In genomic region chr2:233013027-233013461, GRCh38 we compare ENCODE assay signal across 1 cellular context.
TF ChIP-seq lines count a peak whose summit lies in the region.

Gene NGEF, minus strand, starts transcription at chr2:233013256. Its CDS starts 38,366 bp downstream, at chr2:232974890.

TF ChIP-seq in HepG2, 621 proteins besides CTCF, POLR2A, EP300 and RAD21 (continued from another document and continues in another):
- peak; percentile 59; the same call in 1 of the 2 replicates for TF ChIP-seq AHDC1 (CRISPR knock-in tag; IDR thresholded peaks at IDR 0.05; ENCODE audit: borderline replicate concordance)
- no peak for TF ChIP-seq NPAS2 (CRISPR knock-in tag; IDR thresholded peaks at IDR 0.05; ENCODE audit: borderline replicate concordance)
- no peak for TF ChIP-seq SMARCE1 (IDR thresholded peaks at IDR 0.05; ENCODE audit: borderline replicate concordance)
- TF ChIP-seq SRY (CRISPR knock-in tag; IDR thresholded peaks at IDR 0.05), result no peak
- TF ChIP-seq SOX5 (CRISPR knock-in tag; IDR thresholded peaks at IDR 0.05; ENCODE audit: borderline replicate concordance), result peak; percentile 87
- TF ChIP-seq ZC3H13 (CRISPR knock-in tag; IDR thresholded peaks at IDR 0.05), result no peak; the same call in 1 of the 2 replicates
- TF ChIP-seq U2AF1 (optimal IDR thresholded peaks at IDR 0.05; ENCODE audit: low read depth, low read length), result peak; percentile 90
- TF ChIP-seq ERF (CRISPR knock-in tag; IDR thresholded peaks at IDR 0.05), result peak; percentile 86
- peak; percentile 73; the same call in 1 of the 2 replicates for TF ChIP-seq PITX1 (CRISPR knock-in tag; IDR thresholded peaks at IDR 0.05)
- peak; percentile 68 for TF ChIP-seq SOX13 (IDR thresholded peaks at IDR 0.05)
- peak in 1 of 2 experiments; percentile 76; a peak in 2 of 4 replicates for TF ChIP-seq SOX13 (CRISPR knock-in tag; conservative IDR thresholded peaks at IDR 0.05 in 1 of 2, IDR thresholded peaks at IDR 0.05 in 1 of 2)
- TF ChIP-seq KMT2A (CRISPR knock-in tag; IDR thresholded peaks at IDR 0.05), result peak; percentile 61; the same call in 1 of the 2 replicates
- no peak for TF ChIP-seq ZNF570 (CRISPR knock-in tag; IDR thresholded peaks at IDR 0.05; ENCODE audit: borderline replicate concordance)
- TF ChIP-seq BATF2 (CRISPR knock-in tag; IDR thresholded peaks at IDR 0.05), result no peak
- 0 out of 2 replicates have a peak, but pooled peaks have one; percentile 50 for TF ChIP-seq ZNF775 (CRISPR knock-in tag; IDR thresholded peaks at IDR 0.05; ENCODE audit: borderline replicate concordance)
- no peak for TF ChIP-seq ZNF740 (CRISPR knock-in tag; IDR thresholded peaks at IDR 0.05)
- TF ChIP-seq HDAC6 (IDR thresholded peaks at IDR 0.05; ENCODE audit: low read depth, low read length), result no peak
- TF ChIP-seq SMC3 (IDR thresholded peaks at IDR 0.05; ENCODE audit: low read length), result no peak
- 0 out of 2 replicates have a peak, but pooled peaks have one; percentile 29 for TF ChIP-seq PRDM10 (CRISPR knock-in tag; IDR thresholded peaks at IDR 0.05; ENCODE audit: low read depth)
- TF ChIP-seq ZNF766 (CRISPR knock-in tag; IDR thresholded peaks at IDR 0.05; ENCODE audit: borderline replicate concordance), result no peak; the same call in 1 of the 2 replicates
- peak; percentile 81 for TF ChIP-seq SNAPC2 (CRISPR knock-in tag; IDR thresholded peaks at IDR 0.05)
- 0 out of 2 replicates have a peak, but pooled peaks have one; percentile 23 for TF ChIP-seq LRRFIP1 (CRISPR knock-in tag; conservative IDR thresholded peaks at IDR 0.05)
- no peak for TF ChIP-seq ATM (IDR thresholded peaks at IDR 0.05; ENCODE audit: borderline replicate concordance)
- no peak for TF ChIP-seq ZNF282 (IDR thresholded peaks at IDR 0.05; ENCODE audit: partially characterized antibody)
- TF ChIP-seq ZZZ3 (CRISPR knock-in tag; IDR thresholded peaks at IDR 0.05; ENCODE audit: borderline replicate concordance), result peak; percentile 61; the same call in 1 of the 2 replicates
- TF ChIP-seq NFAT5 (CRISPR knock-in tag; IDR thresholded peaks at IDR 0.05), result no peak; the same call in 1 of the 2 replicates
- 0 out of 2 replicates have a peak, but pooled peaks have one; percentile 47 for TF ChIP-seq ZNF704 (CRISPR knock-in tag; IDR thresholded peaks at IDR 0.05; ENCODE audit: borderline replicate concordance)
- TF ChIP-seq SIX1 (CRISPR knock-in tag; IDR thresholded peaks at IDR 0.05; ENCODE audit: borderline replicate concordance), result peak; percentile 57; the same call in 1 of the 2 replicates
- peak; percentile 96 for TF ChIP-seq NR2C2 (CRISPR knock-in tag; IDR thresholded peaks at IDR 0.05; ENCODE audit: borderline replicate concordance)
- TF ChIP-seq MIER2 (CRISPR knock-in tag; IDR thresholded peaks at IDR 0.05), result peak; percentile 60
- TF ChIP-seq ZFP36L1 (CRISPR knock-in tag; IDR thresholded peaks at IDR 0.05), result no peak
- peak; percentile 65 for TF ChIP-seq JUN (CRISPR knock-in tag; IDR thresholded peaks at IDR 0.05)
- TF ChIP-seq BHLHE40 (IDR thresholded peaks at IDR 0.05; ENCODE audit: low read length), result peak; percentile 6; the same call in 1 of the 2 replicates
- TF ChIP-seq CENPX (CRISPR knock-in tag; IDR thresholded peaks at IDR 0.05), result no peak
- TF ChIP-seq TP53 (CRISPR knock-in tag; conservative IDR thresholded peaks at IDR 0.05), result no peak
- no peak for TF ChIP-seq TOPORS (CRISPR knock-in tag; IDR thresholded peaks at IDR 0.05)
- TF ChIP-seq SIN3A (IDR thresholded peaks at IDR 0.05; ENCODE audit: borderline replicate concordance, low read depth, low read length), result peak; percentile 84; the same call in 1 of the 2 replicates
- peak; percentile 83 for TF ChIP-seq ZNF564 (CRISPR knock-in tag; IDR thresholded peaks at IDR 0.05)
- TF ChIP-seq ZNF720 (CRISPR knock-in tag; IDR thresholded peaks at IDR 0.05), result no peak
- no peak for TF ChIP-seq ZNF235 (CRISPR knock-in tag; IDR thresholded peaks at IDR 0.05; ENCODE audit: borderline replicate concordance)
- peak; percentile 69; the same call in 1 of the 2 replicates for TF ChIP-seq ZNF546 (CRISPR knock-in tag; conservative IDR thresholded peaks at IDR 0.05)
- TF ChIP-seq ZBTB26 (CRISPR knock-in tag; IDR thresholded peaks at IDR 0.05; ENCODE audit: borderline replicate concordance), result peak; percentile 72; the same call in 1 of the 2 replicates
